ENCODE assay signal across 26 cellular contexts in the genomic region with DNA sequence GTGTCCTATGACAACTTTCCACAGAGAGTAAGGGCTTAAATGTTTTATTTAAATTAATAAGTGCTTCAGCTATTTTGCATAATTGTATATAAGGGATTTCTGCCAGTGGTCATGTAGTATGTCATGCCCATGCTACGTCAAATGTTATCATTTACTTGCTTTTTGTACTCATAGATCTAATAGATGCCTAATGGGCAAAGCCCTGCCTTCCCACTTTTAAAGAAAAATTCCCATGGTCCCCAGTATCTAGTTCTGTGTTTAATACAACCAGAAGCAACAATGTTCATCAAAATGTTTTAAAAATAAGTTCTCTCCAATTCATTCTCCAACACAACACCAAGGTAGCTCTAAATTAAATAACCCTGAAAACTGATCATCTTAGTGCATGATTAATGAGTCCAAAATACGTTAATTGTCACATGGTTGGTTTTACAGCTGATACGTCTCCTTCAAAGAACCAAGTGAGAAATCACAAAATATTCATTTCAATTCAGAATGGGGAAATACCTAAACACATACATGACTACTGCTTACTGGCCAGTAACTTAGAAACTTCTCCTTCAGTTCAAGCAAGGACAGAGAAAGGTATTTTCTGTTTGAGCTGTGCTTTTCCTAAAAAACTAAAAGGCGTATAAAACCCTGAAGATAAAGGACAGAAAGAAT. TPM values are rescaled to one million over a fixed set of nuclear protein-coding genes. Genes with fewer than 3 reads are reported as not detected.
DNase-seq lines count a peak whose midpoint lies in the region; ATAC-seq, FAIRE-seq and TF ChIP-seq lines count a peak whose summit lies in the region.
"Had no signal": no experiment of that assay in that cellular context is flagged by ENCODE, and none has a peak within 500 bp of the region (broad histone marks: within the 10 kb centered on the region; RNA-seq: fewer than 3 reads in every experiment).

No MANE protein-coding gene starts in this region.

- 76 to 77% methylated on average over 4 of the region's 4 CpGs for WGBS in pancreas, 2 donors

- H3K4me1 ChIP-seq in pancreas, result no peaks in the 10 kb centered on the region
- H3K4me1 ChIP-seq: neural progenitor cell had no signal

- peaks cover 39% of the 10 kb centered on the region for H3K4me1 Mint-ChIP-seq in activated naive CD8-positive, alpha-beta T cell (ENCODE audit: low read depth)
- peaks cover 13 to 36% (median 20%) of the 10 kb centered on the region in 4 donors for H3K4me1 Mint-ChIP-seq in naive thymus-derived CD8-positive, alpha-beta T cell
- peaks cover 18% of the 10 kb centered on the region for H3K4me1 Mint-ChIP-seq in activated T-helper 2 cell treated with anti-CD3 and anti-CD28 coated beads, Interferon-gamma antibody, Interleukin-2, Interleukin-4, amounts not matched to agents 10 μg/mL and 5 μg/mL and 100 μg/mL, durations not matched to agents 14 hours and 24 hours and 36 hours (ENCODE audit: low read depth)
- H3K4me1 Mint-ChIP-seq: neural progenitor cell had no signal

- no peak overlapping the region for H3K4me3 ChIP-seq in pancreas
- H3K4me3 ChIP-seq: neural progenitor cell, SJSA1, tibial nerve had no signal

- H3K9me3 ChIP-seq in pancreas, result no peaks in the 10 kb centered on the region
- H3K9me3 ChIP-seq: SJSA1, tibial nerve had no signal

- TF ChIP-seq CTCF in pancreas (IDR thresholded peaks at IDR 0.05), result no peak

- no peak overlapping the region for H3K4me3 Mint-ChIP-seq in activated naive CD8-positive, alpha-beta T cell
- no peak overlapping the region for H3K4me3 Mint-ChIP-seq in naive thymus-derived CD8-positive, alpha-beta T cell
- H3K4me3 Mint-ChIP-seq in activated T-helper 2 cell treated with anti-CD3 and anti-CD28 coated beads, Interferon-gamma antibody, Interleukin-2, Interleukin-4, amounts not matched to agents 10 μg/mL and 5 μg/mL and 100 μg/mL, durations not matched to agents 14 hours and 24 hours and 36 hours (ENCODE audit: low read depth), result no peak overlapping the region
- H3K4me3 Mint-ChIP-seq: activated CD4-positive, alpha-beta T cell treated with anti-CD3 and anti-CD28 coated beads, Interleukin-2, amount 10 ng/mL, durations not matched to agents 7 days and 5 days; neural progenitor cell had no signal

- H3K36me3 Mint-ChIP-seq in activated naive CD8-positive, alpha-beta T cell, result peaks cover 7% of the 10 kb centered on the region
- peaks cover 0 to 88% (median 20%) of the 10 kb centered on the region in 3 donors for H3K36me3 Mint-ChIP-seq in naive thymus-derived CD8-positive, alpha-beta T cell
- peaks cover 79% of the 10 kb centered on the region for H3K36me3 Mint-ChIP-seq in activated T-helper 2 cell treated with anti-CD3 and anti-CD28 coated beads, Interferon-gamma antibody, Interleukin-2, Interleukin-4, amounts not matched to agents 10 μg/mL and 5 μg/mL and 100 μg/mL, durations not matched to agents 14 hours and 24 hours and 36 hours (ENCODE audit: low read depth)

- no peaks in the 10 kb centered on the region for H3K27me3 ChIP-seq in pancreas
- H3K27me3 ChIP-seq: neural progenitor cell, SJSA1, tibial nerve had no signal

- POLR2A ChIA-PET in naive thymus-derived CD8-positive, alpha-beta T cell (lab: Charles Lee), result no interaction called here

- H3K27me3 Mint-ChIP-seq in activated naive CD8-positive, alpha-beta T cell, result no peaks in the 10 kb centered on the region
- H3K27me3 Mint-ChIP-seq in naive thymus-derived CD8-positive, alpha-beta T cell, result no peaks in the 10 kb centered on the region
- no peaks in the 10 kb centered on the region for H3K27me3 Mint-ChIP-seq in activated T-helper 2 cell treated with anti-CD3 and anti-CD28 coated beads, Interferon-gamma antibody, Interleukin-2, Interleukin-4, amounts not matched to agents 10 μg/mL and 5 μg/mL and 100 μg/mL, durations not matched to agents 14 hours and 24 hours and 36 hours (ENCODE audit: low read depth)
- H3K27me3 Mint-ChIP-seq: activated CD4-positive, alpha-beta T cell treated with anti-CD3 and anti-CD28 coated beads, Interleukin-2, amount 10 ng/mL, durations not matched to agents 7 days and 5 days had no signal

- no peaks in the 10 kb centered on the region for H3K9me3 Mint-ChIP-seq in activated naive CD8-positive, alpha-beta T cell (ENCODE audit: low read depth)
- H3K9me3 Mint-ChIP-seq in naive thymus-derived CD8-positive, alpha-beta T cell, result no peaks in the 10 kb centered on the region
- H3K9me3 Mint-ChIP-seq in activated T-helper 2 cell treated with anti-CD3 and anti-CD28 coated beads, Interferon-gamma antibody, Interleukin-2, Interleukin-4, amounts not matched to agents 10 μg/mL and 5 μg/mL and 100 μg/mL, durations not matched to agents 14 hours and 24 hours and 36 hours, result no peaks in the 10 kb centered on the region
- H3K9me3 Mint-ChIP-seq: activated CD4-positive, alpha-beta T cell treated with anti-CD3 and anti-CD28 coated beads, Interleukin-2, amount 10 ng/mL, durations not matched to agents 7 days and 5 days; neural progenitor cell had no signal

- DNase-seq in activated CD4-positive, CD25-positive, alpha-beta regulatory T cell treated with anti-CD3 and anti-CD28 coated beads, Interleukin-2, amount 50 U/mL, for 72 hours, result no peak
- DNase-seq in GM18507 (ENCODE audit: extremely low spot score, insufficient read length, low read depth), result no peak
- no peak for DNase-seq in naive thymus-derived CD8-positive, alpha-beta T cell
- no peak for DNase-seq in pancreas
- DNase-seq in AG08396 (ENCODE audit: low spot score), result no peak
- no peak for DNase-seq in activated T-helper 2 cell treated with anti-CD3 and anti-CD28 coated beads, Interferon-gamma antibody, Interleukin-2, Interleukin-4, amounts not matched to agents 10 μg/mL and 5 μg/mL and 100 μg/mL, durations not matched to agents 14 hours and 24 hours and 36 hours (ENCODE audit: low spot score)
- DNase-seq: activated CD4-positive, alpha-beta T cell treated with anti-CD3 and anti-CD28 coated beads, Interleukin-2, amount 10 ng/mL, durations not matched to agents 7 days and 5 days; activated CD8-positive, alpha-beta memory T cell treated with anti-CD3 and anti-CD28 coated beads, Interleukin-2, amount 50 U/mL, for 48 hours; activated gamma-delta T cell treated with Interleukin-2 at 50 U/mL for 16 hours; amniotic stem cell; cortex of kidney; DMS53; GDM1; HCEC 1CT; hypothalamus; islet precursor cell; NCI-H1092; NCI-H1930; posterior cingulate gyrus had no signal

- H3K27ac Mint-ChIP-seq in activated naive CD8-positive, alpha-beta T cell, result peak overlapping the region; percentile 0
- H3K27ac Mint-ChIP-seq in naive thymus-derived CD8-positive, alpha-beta T cell, result peak overlapping the region in 6 of 10 donors; percentile 4 to 61 (median 15)
- H3K27ac Mint-ChIP-seq in activated T-helper 2 cell treated with anti-CD3 and anti-CD28 coated beads, Interferon-gamma antibody, Interleukin-2, Interleukin-4, amounts not matched to agents 10 μg/mL and 5 μg/mL and 100 μg/mL, durations not matched to agents 14 hours and 24 hours and 36 hours, result no peak overlapping the region
- H3K27ac Mint-ChIP-seq: activated CD4-positive, alpha-beta T cell treated with anti-CD3 and anti-CD28 coated beads, Interleukin-2, amount 10 ng/mL, durations not matched to agents 7 days and 5 days; neural progenitor cell had no signal

- H3K36me3 ChIP-seq in pancreas, result peaks cover 0 to 23% (median 2%) of the 10 kb centered on the region in 3 donors

- FAIRE-seq in GM18507 (lab: Jason Lieb, UNC) (peak; percentile 52), pancreas (lab: Jason Lieb, UNC) (no peak)

- intact Hi-C loops in pancreas (cut with DNase I), result no loop called here
- intact Hi-C loops in activated T-helper 2 cell treated with anti-CD3 and anti-CD28 coated beads, Interferon-gamma antibody, Interleukin-2, Interleukin-4, amounts not matched to agents 10 μg/mL and 5 μg/mL and 100 μg/mL, durations not matched to agents 14 hours and 24 hours and 36 hours (cut with micrococcal nuclease), result no loop called here

- ATAC-seq in activated CD4-positive, CD25-positive, alpha-beta regulatory T cell treated with anti-CD3 and anti-CD28 coated beads, Interleukin-2, amount 50 U/mL, for 24 hours, result peak; percentile 84 to 87
- no peak for ATAC-seq in naive thymus-derived CD8-positive, alpha-beta T cell
- ATAC-seq in pancreas, result no peak
- ATAC-seq: sciatic nerve had no signal

- no peak overlapping the region for H3K27ac ChIP-seq in pancreas
- H3K27ac ChIP-seq: 22Rv1, neural progenitor cell, SJSA1, tibial nerve had no signal

RNA-seq across cellular contexts. Expression of gene SDC3, which starts 49.1 kb away (rescaled TPM):
- total RNA-seq in naive thymus-derived CD8-positive, alpha-beta T cell, result under 1 TPM; 0.16 to 0.66 TPM
- polyA plus RNA-seq in naive thymus-derived CD8-positive, alpha-beta T cell, result not detected
- total RNA-seq in pancreas, result 10 to 100 TPM in 2 of 6 donors, 1 to 10 TPM in 4; 5.6 to 18.9 (median 7.6) TPM
- 1 to 10 TPM; 4.2 to 8.3 TPM for polyA plus RNA-seq in pancreas
- 0.46 and 0.92 TPM in 2 replicates for total RNA-seq in activated T-helper 2 cell treated with anti-CD3 and anti-CD28 coated beads, Interferon-gamma antibody, Interleukin-2, Interleukin-4, amounts not matched to agents 10 μg/mL and 5 μg/mL and 100 μg/mL, durations not matched to agents 14 hours and 24 hours and 36 hours

Comparison
In these comparisons a context has a peak if more than half of its experiments do, and no peak if none do; other contexts are left out.
1. ATAC-seq: peak in activated CD4-positive, CD25-positive, alpha-beta regulatory T cell treated with anti-CD3 and anti-CD28 coated beads, Interleukin-2, amount 50 U/mL, for 24 hours (2 of 2); none in naive thymus-derived CD8-positive, alpha-beta T cell (0 of 2) and pancreas (0 of 4).